In genomic region chr12:46373303-46374182, GRCh38 we compare ENCODE assay signal across 8 cellular contexts. TPM values are rescaled to one million over a fixed set of nuclear protein-coding genes. Genes with fewer than 3 reads are reported as not detected.
A peak's percentile ranks its signal among the peaks of the same experiment; 100 is the strongest.
DNase-seq lines count a peak whose midpoint lies in the region; ATAC-seq, FAIRE-seq and TF ChIP-seq lines count a peak whose summit lies in the region.

No MANE protein-coding gene starts in this region.

- no peak for TF ChIP-seq EP300 in ovary (IDR thresholded peaks at IDR 0.05)

- intact Hi-C loops in A673 (cut with micrococcal nuclease; ENCODE audit: unreplicated experiment): loop anchor here (2.0 to 5.0 kb wide), 2 partner anchors 99 to 175 kb away; no protein-coding TSS in a partner anchor
- intact Hi-C loops in PC-9 (cut with micrococcal nuclease; ENCODE audit: unreplicated experiment): loop anchor here (1.0 to 10.0 kb wide), 6 partner anchors 106 to 901 kb away; partner anchors contain the start of gene SLC38A1
- intact Hi-C loops in ovary (cut with DNase I): loop anchor here in 3 of 4 donors (5.0 to 10.0 kb wide), 6 partner anchors 106 to 389 kb away; partner anchors contain the start of gene SLC38A1 (in 1 of the 3)

- H3K4me3 ChIP-seq in A673 (ENCODE audit: low read depth, low read length, poor library complexity, severe bottlenecking) (peak overlapping the region; percentile 82), PC-9 (peak overlapping the region; percentile 94), cardiac muscle cell (peak overlapping the region; percentile 99), ovary (peak overlapping the region; percentile 99)

- peak overlapping the region; percentile 99 for H3K27ac ChIP-seq in A673 (ENCODE audit: low read depth, low read length, poor library complexity, severe bottlenecking)
- H3K27ac ChIP-seq in PC-9: peak overlapping the region; percentile 97
- peak overlapping the region; percentile 94 for H3K27ac ChIP-seq in cardiac muscle cell
- H3K27ac ChIP-seq in ovary: peak overlapping the region; percentile 95 to 96

- H3K9me2 ChIP-seq in PC-9 (ENCODE audit: insufficient read depth): no peaks in the 10 kb centered on the region

- H3K9me3 ChIP-seq in A673 (ENCODE audit: low read depth, low read length, poor library complexity, severe bottlenecking): no peaks in the 10 kb centered on the region
- no peaks in the 10 kb centered on the region for H3K9me3 ChIP-seq in PC-9 (ENCODE audit: insufficient read depth, low read depth)
- no peaks in the 10 kb centered on the region for H3K9me3 ChIP-seq in cardiac muscle cell (ENCODE audit: low read depth)
- H3K9me3 ChIP-seq in ovary: no peaks in the 10 kb centered on the region

- H3K36me3 ChIP-seq in A673 (ENCODE audit: insufficient read depth, low read length, poor library complexity, severe bottlenecking) (peaks cover 27% of the 10 kb centered on the region), PC-9 (ENCODE audit: low read depth) (peaks cover 30% of the 10 kb centered on the region), cardiac muscle cell (peaks cover 20% of the 10 kb centered on the region), ovary (no peaks in the 10 kb centered on the region)

- H4K20me1 ChIP-seq in PC-9 (ENCODE audit: insufficient read depth): peaks cover 29% of the 10 kb centered on the region

- H3K27me3 Mint-ChIP-seq in activated naive CD8-positive, alpha-beta T cell treated with anti-CD3 and anti-CD28 coated beads for 36 hours: peaks cover 11% of the 10 kb centered on the region

- CTCF ChIA-PET in A673 (lab: Charles Lee): no interaction called here
- CTCF ChIA-PET in PC-9 (lab: Charles Lee): no interaction called here

- BruUV-seq in A673 (replicated peaks; lab: Mats Ljungman, UMichigan): TSS peak; percentile 86
- TSS peak; percentile 24 for BruUV-seq in PC-9 (replicated peaks; lab: Mats Ljungman, UMichigan)

- H2AFZ ChIP-seq in PC-9: peak overlapping the region; percentile 95

- DNase-seq in A673 (ENCODE audit: low spot score): peak; percentile 74
- DNase-seq in GM18507 (ENCODE audit: extremely low spot score, insufficient read length, low read depth): no peak
- peak in 1 of 2 experiments; percentile 51 for DNase-seq in PC-9
- peak; percentile 49 for DNase-seq in activated naive CD8-positive, alpha-beta T cell treated with anti-CD3 and anti-CD28 coated beads for 36 hours
- peak; percentile 68 to 77 for DNase-seq in cardiac muscle cell (ENCODE audit: low read depth in 1 of 2, low spot score in 1 of 2)
- DNase-seq in ovary: peak; percentile 68 to 77 (median 71)

- H3K27me3 ChIP-seq in A673 (replicated peaks; ENCODE audit: insufficient read depth, low read depth, low read length, poor library complexity): no peaks in the 10 kb centered on the region
- H3K27me3 ChIP-seq in PC-9 (ENCODE audit: insufficient read depth, low read depth): no peaks in the 10 kb centered on the region
- no peaks in the 10 kb centered on the region for H3K27me3 ChIP-seq in cardiac muscle cell
- no peaks in the 10 kb centered on the region for H3K27me3 ChIP-seq in ovary

- FAIRE-seq in GM18507 (lab: Jason Lieb, UNC): peak; percentile 35

- TF ChIP-seq POLR2A in ovary (IDR thresholded peaks at IDR 0.05): no peak

- POLR2A ChIA-PET in A673 (lab: Charles Lee; ENCODE audit: low non-redundant PET): interaction anchor here (0.6 to 0.7 kb wide), 2 partner anchors 29 to 58 kb away, joined by 3 to 4 read pairs; no protein-coding TSS in a partner anchor
- POLR2A ChIA-PET in PC-9 (lab: Charles Lee; ENCODE audit: unreplicated experiment): interaction anchor here (0.5 to 0.7 kb wide), 5 partner anchors 9 to 213 kb away, joined by 3 to 4 read pairs (median 4); no protein-coding TSS in a partner anchor

- peaks cover 37% of the 10 kb centered on the region for H3K4me1 Mint-ChIP-seq in activated naive CD8-positive, alpha-beta T cell treated with anti-CD3 and anti-CD28 coated beads for 36 hours

- no peak for ATAC-seq in GM19452 (IDR thresholded peaks at IDR 0.05; ENCODE audit: unreplicated experiment)
- ATAC-seq in GM19463 (IDR thresholded peaks at IDR 0.05; ENCODE audit: unreplicated experiment): no peak

- peaks cover 53% of the 10 kb centered on the region for H3K79me2 ChIP-seq in PC-9 (ENCODE audit: low read depth)

- H3K4me2 ChIP-seq in PC-9: peak overlapping the region; percentile 91

- 0 out of 2 replicates have a peak, but pooled peaks have one; percentile 16 for TF ChIP-seq CTCF in A673 (conservative IDR thresholded peaks at IDR 0.05; ENCODE audit: low read depth, low read length)
- no peak for TF ChIP-seq CTCF in PC-9 (conservative IDR thresholded peaks at IDR 0.05)
- peak; percentile 24 for TF ChIP-seq CTCF in cardiac muscle cell (IDR thresholded peaks at IDR 0.05; ENCODE audit: low read depth, low read length)
- peak in 2 of 3 donors; percentile 28 to 36 for TF ChIP-seq CTCF in ovary (IDR thresholded peaks at IDR 0.05)

- peaks cover 36% of the 10 kb centered on the region for H3F3A ChIP-seq in PC-9 (ENCODE audit: insufficient read depth, low read depth)

- H3K4me1 ChIP-seq in A673 (ENCODE audit: insufficient read depth, low read length, poor library complexity, severe bottlenecking) (peaks cover 27% of the 10 kb centered on the region), PC-9 (replicated peaks; ENCODE audit: insufficient read depth) (peaks cover 34% of the 10 kb centered on the region), cardiac muscle cell (ENCODE audit: low read depth) (peaks cover 19% of the 10 kb centered on the region), ovary (ENCODE audit: insufficient read depth) (peaks cover 3% of the 10 kb centered on the region)

- H3K36me3 Mint-ChIP-seq in activated naive CD8-positive, alpha-beta T cell treated with anti-CD3 and anti-CD28 coated beads for 36 hours: peaks cover 38% of the 10 kb centered on the region

- H3K9me3 Mint-ChIP-seq in activated naive CD8-positive, alpha-beta T cell treated with anti-CD3 and anti-CD28 coated beads for 36 hours: peaks cover 3% of the 10 kb centered on the region

- H3K4me3 Mint-ChIP-seq in activated naive CD8-positive, alpha-beta T cell treated with anti-CD3 and anti-CD28 coated beads for 36 hours: peak overlapping the region; percentile 95

- peak overlapping the region; percentile 98 for H3K27ac Mint-ChIP-seq in activated naive CD8-positive, alpha-beta T cell treated with anti-CD3 and anti-CD28 coated beads for 36 hours

- WGBS in ovary, 3 donors: 16 to 20% (median 19%) methylated on average over 33 of the region's 33 CpGs

RNA-seq across cellular contexts. Expression of gene SLC38A2, which starts 1.0 kb away (rescaled TPM):
- 395 and 440 TPM in 2 replicates for total RNA-seq in A673 (2021)
- total RNA-seq in PC-9 (2021): 193 and 322 TPM in 2 replicates
- total RNA-seq in activated naive CD8-positive, alpha-beta T cell treated with anti-CD3 and anti-CD28 coated beads for 36 hours: 100 to 1,000 TPM; 227 to 230 TPM
- 169 and 201 TPM in 2 replicates for total RNA-seq in cardiac muscle cell
- 78.3 and 101 TPM in 2 replicates for polyA plus RNA-seq in cardiac muscle cell
- total RNA-seq in ovary: 100 to 1,000 TPM; 124 to 390 (median 248) TPM
- polyA plus RNA-seq in ovary: 100 to 1,000 TPM; 136 to 156 TPM
